19 cellular contexts compared by ENCODE assay signal in the genomic region with DNA sequence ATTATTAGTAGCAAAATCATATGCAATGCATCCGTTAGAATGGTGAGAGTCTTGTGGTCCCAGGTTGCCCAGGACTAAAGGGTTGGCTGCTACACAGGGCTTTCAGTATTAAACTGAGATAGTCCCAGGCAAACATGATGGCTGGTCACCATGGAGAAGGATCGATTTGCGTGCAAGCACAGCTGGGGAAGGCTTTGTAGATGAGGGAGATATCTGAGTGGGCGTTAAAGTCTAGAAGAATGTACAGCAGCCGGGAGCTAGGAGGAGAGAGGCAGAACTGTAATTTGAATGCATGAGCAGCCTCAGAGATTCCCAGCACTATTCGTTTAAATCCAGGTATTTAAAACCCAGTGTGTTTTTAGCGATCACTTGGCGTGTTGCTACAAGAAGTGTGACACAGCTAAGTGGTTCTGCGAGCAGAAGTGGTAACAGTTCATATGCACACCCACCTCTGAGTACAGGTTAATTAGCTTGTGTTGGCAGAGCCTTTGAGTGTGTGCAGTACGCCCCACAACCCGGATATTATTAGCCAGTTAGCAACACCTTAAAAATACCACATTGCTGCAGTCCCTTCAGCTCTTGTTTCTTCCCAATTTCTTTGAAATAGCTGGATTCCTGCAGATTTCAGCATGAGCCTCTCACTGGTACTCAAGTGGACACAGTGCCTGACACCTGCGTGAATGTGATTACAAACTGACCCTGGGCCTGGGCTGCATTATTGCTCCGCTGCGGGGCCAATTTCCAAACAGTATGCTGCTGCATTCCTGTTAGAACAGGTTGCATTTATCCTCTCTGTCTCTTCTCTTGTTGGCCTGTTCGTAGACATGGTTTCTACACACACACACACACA.
DNase-seq lines count a peak whose midpoint lies in the region; ATAC-seq and TF ChIP-seq lines count a peak whose summit lies in the region.
"Had no signal": no experiment of that assay in that cellular context is flagged by ENCODE, and none has a peak within 500 bp of the region (broad histone marks: within the 10 kb centered on the region; RNA-seq: fewer than 3 reads in every experiment).

No MANE protein-coding gene starts in this region.

- DNase-seq in COLO829 (ENCODE audit: low spot score) (peak; percentile 10), NCI-H2029 treated with DMSO at 0.1 percent for 48 hours (lab: John Stamatoyannopoulos, UW) (peak; percentile 20), dorsolateral prefrontal cortex (no peak), mesothelial cell of epicardium (ENCODE audit: low spot score in 2 of 2, unreplicated experiment in 2 of 2) (no peak), MG63 (no peak), ACHN (no peak)
- DNase-seq in activated CD8-positive, alpha-beta memory T cell treated with anti-CD3 and anti-CD28 coated beads, Interleukin-2, amount 50 U/mL, for 48 hours, result no peak
- DNase-seq: activated CD4-positive, alpha-beta T cell treated with anti-CD3 and anti-CD28 coated beads for 4 hours; activated naive CD4-positive, alpha-beta T cell treated with anti-CD3 and anti-CD28 coated beads, Interleukin-2, amount 50 U/mL, for 16 hours; HFFc6; Karpas-422; naive thymus-derived CD8-positive, alpha-beta T cell; NCI-H187 treated with DMSO at 0.1 percent for 48 hours; stimulated activated CD4-positive, alpha-beta T cell treated with anti-CD3 and anti-CD28 coated beads, Interleukin-15, amount 100 ng/mL, for 24 hours; T-helper 9 cell had no signal

- ATAC-seq in HG02763 (IDR thresholded peaks at IDR 0.05; ENCODE audit: unreplicated experiment), result no peak
- ATAC-seq: naive thymus-derived CD8-positive, alpha-beta T cell had no signal

- H3K27me3 Mint-ChIP-seq in mesothelial cell of epicardium (ENCODE audit: low read depth), result no peaks in the 10 kb centered on the region

- H3K4me1 Mint-ChIP-seq in mesothelial cell of epicardium, result peaks cover 48% of the 10 kb centered on the region

- H3K27me3 ChIP-seq in dorsolateral prefrontal cortex (no peaks in the 10 kb centered on the region), MG63 (no peaks in the 10 kb centered on the region)
- H3K27me3 ChIP-seq: breast epithelium, SJCRH30 had no signal

- no peak overlapping the region for H3K4me3 Mint-ChIP-seq in mesothelial cell of epicardium
- H3K4me3 Mint-ChIP-seq: HFFc6; naive thymus-derived CD8-positive, alpha-beta T cell; stimulated activated naive CD8-positive, alpha-beta T cell treated with anti-CD3 and anti-CD28 coated beads, Interleukin-15, Interleukin-2, amounts not matched to agents 100 ng/mL and 50 ng/mL, for 24 hours had no signal

- intact Hi-C loops in dorsolateral prefrontal cortex (cut with DNase I), result loop anchor here in 1 of 2 donors (5.0 kb wide), 1 partner anchor 83 kb away; no protein-coding TSS in a partner anchor

- in situ Hi-C loops in ACHN (cut with HindIII; ENCODE audit: low pct_ligation_motif_present, low pct_unique_long_range_greater_than_20kb, low sequenced_read_pairs), result no loop called here

- H3K9me3 Mint-ChIP-seq in mesothelial cell of epicardium, result no peaks in the 10 kb centered on the region
- H3K9me3 Mint-ChIP-seq: HFFc6; stimulated activated naive CD8-positive, alpha-beta T cell treated with anti-CD3 and anti-CD28 coated beads, Interleukin-15, Interleukin-2, amounts not matched to agents 100 ng/mL and 50 ng/mL, for 24 hours had no signal

- H3K9me3 ChIP-seq in MG63, result no peaks in the 10 kb centered on the region
- H3K9me3 ChIP-seq: breast epithelium, SJCRH30 had no signal

- peak overlapping the region; percentile 53 for H3K27ac Mint-ChIP-seq in mesothelial cell of epicardium
- H3K27ac Mint-ChIP-seq: HFFc6; naive thymus-derived CD8-positive, alpha-beta T cell; stimulated activated naive CD8-positive, alpha-beta T cell treated with anti-CD3 and anti-CD28 coated beads, Interleukin-15, Interleukin-2, amounts not matched to agents 100 ng/mL and 50 ng/mL, for 24 hours had no signal

- H3K27ac ChIP-seq in dorsolateral prefrontal cortex, result peak overlapping the region in 30 of 59 donors; percentile 2 to 72 (median 50)
- H3K27ac ChIP-seq: breast epithelium, SJCRH30 had no signal

- no peaks in the 10 kb centered on the region for H3K36me3 Mint-ChIP-seq in mesothelial cell of epicardium
- H3K36me3 Mint-ChIP-seq: naive thymus-derived CD8-positive, alpha-beta T cell had no signal

- TF ChIP-seq CTCF in dorsolateral prefrontal cortex (IDR thresholded peaks at IDR 0.05 in 54 of 56, conservative IDR thresholded peaks at IDR 0.05 in 2 of 56; ENCODE audit: low read depth in 1 of 56, partially characterized antibody in 56 of 56) (no peak), mesothelial cell of epicardium (IDR thresholded peaks at IDR 0.05; ENCODE audit: unreplicated experiment) (no peak)

- no peaks in the 10 kb centered on the region for H3K36me3 ChIP-seq in MG63
- H3K36me3 ChIP-seq: breast epithelium, SJCRH30 had no signal

- H3K4me3 ChIP-seq in dorsolateral prefrontal cortex (no peak overlapping the region), MG63 (no peak overlapping the region)
- H3K4me3 ChIP-seq: breast epithelium, SJCRH30 had no signal

Comparison
In these comparisons a context has a peak if more than half of its experiments do, and no peak if none do; other contexts are left out.
1. DNase-seq: peak in COLO829 (single experiment) and NCI-H2029 treated with DMSO at 0.1 percent for 48 hours (single experiment); none in dorsolateral prefrontal cortex (0 of 10), mesothelial cell of epicardium (0 of 2), MG63 (single experiment), activated CD8-positive, alpha-beta memory T cell treated with anti-CD3 and anti-CD28 coated beads, Interleukin-2, amount 50 U/mL, for 48 hours (single experiment) and ACHN (single experiment).